Comparison of ENCODE assay signal across 16 cellular contexts in genomic region chr20:24950836-24951525, GRCh38. TPM values are rescaled to one million over a fixed set of nuclear protein-coding genes. Genes with fewer than 3 reads are reported as not detected.
DNase-seq lines count a peak whose midpoint lies in the region; ATAC-seq and TF ChIP-seq lines count a peak whose summit lies in the region.
"Had no signal": no experiment of that assay in that cellular context is flagged by ENCODE, and none has a peak within 500 bp of the region (broad histone marks: within the 10 kb centered on the region; RNA-seq: fewer than 3 reads in every experiment).

No MANE protein-coding gene starts in this region.

- peak overlapping the region; percentile 71 for H3K27ac Mint-ChIP-seq in activated naive CD8-positive, alpha-beta T cell treated with anti-CD3 and anti-CD28 coated beads, Interleukin-2, amount 10 ng/mL, durations not matched to agents 7 days and 5 days
- H3K27ac Mint-ChIP-seq in nephron progenitor cell: peak overlapping the region; percentile 42
- H3K27ac Mint-ChIP-seq: HFFc6 had no signal

- intact Hi-C loops in Right ventricle myocardium superior (cut with DNase I): no loop called here

- WGBS in GM23248 (ENCODE audit: low coverage in 1 of 2, low lambda C conversion rate in 2 of 2, missing lambda C conversion rate in 2 of 2), 2 experiments: 46 to 51% methylated on average over 16 of the region's 16 CpGs

- POLR2A ChIA-PET in activated naive CD8-positive, alpha-beta T cell treated with anti-CD3 and anti-CD28 coated beads, Interleukin-2, amount 10 ng/mL, durations not matched to agents 7 days and 5 days (lab: Charles Lee): interaction anchor here (1.2 to 2.6 kb wide), 5 partner anchors 18 to 107 kb away, joined by 3 to 15 read pairs (median 6); partner anchors contain the start of genes ACSS1 and APMAP

- H3K4me1 ChIP-seq in GM23248 (ENCODE audit: insufficient read depth): no peaks in the 10 kb centered on the region

- H3F3A ChIP-seq in GM23248 (ENCODE audit: insufficient read depth): no peaks in the 10 kb centered on the region

- H3K4me2 ChIP-seq in GM23248 (ENCODE audit: unreplicated experiment): no peak overlapping the region

- H3K27ac ChIP-seq in GM23248: no peak overlapping the region

- H3K9me3 Mint-ChIP-seq in activated naive CD8-positive, alpha-beta T cell treated with anti-CD3 and anti-CD28 coated beads, Interleukin-2, amount 10 ng/mL, durations not matched to agents 7 days and 5 days: peaks cover 20% of the 10 kb centered on the region
- H3K9me3 Mint-ChIP-seq in nephron progenitor cell: peaks cover 25% of the 10 kb centered on the region

- ATAC-seq in activated naive CD8-positive, alpha-beta T cell treated with anti-CD3 and anti-CD28 coated beads, Interleukin-2, amount 10 ng/mL, durations not matched to agents 7 days and 5 days (ENCODE audit: low read depth): no peak
- no peak for ATAC-seq in Right ventricle myocardium superior (ENCODE audit: poor library complexity)
- ATAC-seq: activated CD4-positive, CD25-positive, alpha-beta regulatory T cell treated with anti-CD3 and anti-CD28 coated beads, Interleukin-2, amount 50 U/mL, for 24 hours had no signal

- no peak for TF ChIP-seq CTCF in nephron progenitor cell (IDR thresholded peaks at IDR 0.05)

- H3K36me3 ChIP-seq in GM23248 (ENCODE audit: low read depth): no peaks in the 10 kb centered on the region

- in situ Hi-C loops in GM23248 (cut with MboI): no loop called here

- H3K9me2 ChIP-seq in GM23248 (ENCODE audit: insufficient read depth): no peaks in the 10 kb centered on the region

- H3K27me3 ChIP-seq in GM23248 (replicated peaks; ENCODE audit: insufficient read depth): no peaks in the 10 kb centered on the region

- H2AFZ ChIP-seq in GM23248: no peak overlapping the region

- no peaks in the 10 kb centered on the region for H3K79me2 ChIP-seq in GM23248 (ENCODE audit: insufficient read depth)

- no peaks in the 10 kb centered on the region for H3K9me3 ChIP-seq in GM23248 (ENCODE audit: low read depth)

- no peak overlapping the region for H3K4me3 ChIP-seq in GM23248
- H3K4me3 ChIP-seq: mucosa of descending colon had no signal

- H3K27me3 Mint-ChIP-seq in activated naive CD8-positive, alpha-beta T cell treated with anti-CD3 and anti-CD28 coated beads, Interleukin-2, amount 10 ng/mL, durations not matched to agents 7 days and 5 days: no peaks in the 10 kb centered on the region
- peaks cover 13% of the 10 kb centered on the region for H3K27me3 Mint-ChIP-seq in nephron progenitor cell (ENCODE audit: low read depth, poor library complexity)

- DNase-seq in DMS79 treated with DMSO at 0.1 percent for 48 hours (lab: John Stamatoyannopoulos, UW): peak; percentile 5
- DNase-seq in DMS79 (lab: John Stamatoyannopoulos, UW): no peak
- DNase-seq in GM23248: peak; percentile 39
- DNase-seq in activated naive CD8-positive, alpha-beta T cell treated with anti-CD3 and anti-CD28 coated beads, Interleukin-2, amount 10 ng/mL, durations not matched to agents 7 days and 5 days: no peak
- DNase-seq in nephron progenitor cell: no peak
- no peak for DNase-seq in Right ventricle myocardium superior
- DNase-seq in T-helper 9 cell: no peak
- no peak for DNase-seq in activated CD4-positive, alpha-beta T cell treated with anti-CD3 and anti-CD28 coated beads, Interleukin-2, amount 50 U/mL, for 1 hour
- DNase-seq: 8988T, HFFc6, NCI-H1105 treated with DMSO at 0.1 percent for 48 hours, SIG-M5 had no signal

- no peaks in the 10 kb centered on the region for H4K20me1 ChIP-seq in GM23248 (ENCODE audit: insufficient read depth)

- H3K4me3 Mint-ChIP-seq in activated naive CD8-positive, alpha-beta T cell treated with anti-CD3 and anti-CD28 coated beads, Interleukin-2, amount 10 ng/mL, durations not matched to agents 7 days and 5 days: peak overlapping the region; percentile 47
- no peak overlapping the region for H3K4me3 Mint-ChIP-seq in nephron progenitor cell
- H3K4me3 Mint-ChIP-seq: HFFc6 had no signal

- peaks cover 27% of the 10 kb centered on the region for H3K36me3 Mint-ChIP-seq in activated naive CD8-positive, alpha-beta T cell treated with anti-CD3 and anti-CD28 coated beads, Interleukin-2, amount 10 ng/mL, durations not matched to agents 7 days and 5 days
- H3K36me3 Mint-ChIP-seq in nephron progenitor cell (ENCODE audit: low read depth): no peaks in the 10 kb centered on the region

- no peak overlapping the region for H3K9ac ChIP-seq in GM23248

- peaks cover 52% of the 10 kb centered on the region for H3K4me1 Mint-ChIP-seq in activated naive CD8-positive, alpha-beta T cell treated with anti-CD3 and anti-CD28 coated beads, Interleukin-2, amount 10 ng/mL, durations not matched to agents 7 days and 5 days
- H3K4me1 Mint-ChIP-seq in nephron progenitor cell: no peaks in the 10 kb centered on the region

RNA-seq across cellular contexts. Expression of gene CST7, which starts 1.9 kb away (rescaled TPM):
- not detected in 2 replicates for total RNA-seq in GM23248 (2014; rRNA removed; shearing (Covaris generic))
- not detected in 2 replicates for polyA plus RNA-seq in GM23248 (2016; fragmentation: Nextera tagmentation; extraction: Ambion mirVana)
- total RNA-seq in activated naive CD8-positive, alpha-beta T cell treated with anti-CD3 and anti-CD28 coated beads, Interleukin-2, amount 10 ng/mL, durations not matched to agents 7 days and 5 days: 10 to 100 TPM; 92.0 to 92.4 TPM
- 0.48 TPM for total RNA-seq in Right ventricle myocardium superior
- total RNA-seq: fibroblast of villous mesenchyme, HFFc6, renal cortical epithelial cell had no signal

RNA-seq across cellular contexts. Expression of gene APMAP, which starts 41.6 kb away (rescaled TPM):
- total RNA-seq in GM23248 (2014; rRNA removed; shearing (Covaris generic)): 109 and 129 TPM in 2 replicates
- polyA plus RNA-seq in GM23248 (2016; fragmentation: Nextera tagmentation; extraction: Ambion mirVana): 123 and 129 TPM in 2 replicates
- total RNA-seq in activated naive CD8-positive, alpha-beta T cell treated with anti-CD3 and anti-CD28 coated beads, Interleukin-2, amount 10 ng/mL, durations not matched to agents 7 days and 5 days: 10 to 100 TPM; 60.7 to 64.6 TPM
- 23.2 TPM for total RNA-seq in Right ventricle myocardium superior

Comparison
In these comparisons a context has a peak if more than half of its experiments do, and no peak if none do; other contexts are left out.
1. DNase-seq: peak in DMS79 treated with DMSO at 0.1 percent for 48 hours (single experiment) and GM23248 (single experiment); none in DMS79 (single experiment), activated naive CD8-positive, alpha-beta T cell treated with anti-CD3 and anti-CD28 coated beads, Interleukin-2, amount 10 ng/mL, durations not matched to agents 7 days and 5 days (single experiment), nephron progenitor cell (single experiment), Right ventricle myocardium superior (single experiment), T-helper 9 cell (single experiment) and activated CD4-positive, alpha-beta T cell treated with anti-CD3 and anti-CD28 coated beads, Interleukin-2, amount 50 U/mL, for 1 hour (single experiment).
2. RNA of gene CST7, which starts 1.9 kb away (total RNA-seq): 92.0 to 92.4 TPM in activated naive CD8-positive, alpha-beta T cell treated with anti-CD3 and anti-CD28 coated beads, Interleukin-2, amount 10 ng/mL, durations not matched to agents 7 days and 5 days; 0.48 TPM in Right ventricle myocardium superior (single experiment) and not detected in GM23248; every median in the first group is over 10 times any median in the second.